In genomic region chr18:3481696-3482210, GRCh38 we compare ENCODE assay signal across 8 cellular contexts. TPM values are rescaled to one million over a fixed set of nuclear protein-coding genes. Genes with fewer than 3 reads are reported as not detected.
DNase-seq lines count a peak whose midpoint lies in the region; ATAC-seq, FAIRE-seq and TF ChIP-seq lines count a peak whose summit lies in the region.

No MANE protein-coding gene starts in this region.

- H3K18ac ChIP-seq in mesendoderm (ENCODE audit: low read length) = peak overlapping the region; percentile 41

- H3K27ac ChIP-seq in C4-2B = no peak overlapping the region
- H3K27ac ChIP-seq in GM12878 (ENCODE audit: control insufficient read depth, insufficient read depth) = no peak overlapping the region
- H3K27ac ChIP-seq in mesendoderm (ENCODE audit: low read depth, low read length) = no peak overlapping the region

- TF ChIP-seq EP300 in GM12878 (IDR thresholded peaks at IDR 0.05; ENCODE audit: borderline replicate concordance in 1 of 2, control insufficient read depth in 1 of 2, low read depth in 2 of 2, low read length in 2 of 2) = no peak

- no peak overlapping the region for H3K23ac ChIP-seq in mesendoderm (ENCODE audit: low read length)

- no peak overlapping the region for H3K56ac ChIP-seq in mesendoderm (ENCODE audit: low read length)

- H3K36me3 ChIP-seq in GM12878 (ENCODE audit: control insufficient read depth in 2 of 2, insufficient read depth in 2 of 2, low read length in 1 of 2) (no peaks in the 10 kb centered on the region), mesendoderm (ENCODE audit: control insufficient read depth, insufficient read depth, low read length) (no peaks in the 10 kb centered on the region)

- H3K9ac ChIP-seq in GM12878 (ENCODE audit: control insufficient read depth, insufficient read depth, low read length) (no peak overlapping the region), mesendoderm (ENCODE audit: low read length) (no peak overlapping the region)

- H4K20me1 ChIP-seq in GM12878 (ENCODE audit: control insufficient read depth, insufficient read depth) = no peaks in the 10 kb centered on the region

- WGBS in GM12878 (ENCODE audit: insufficient coverage, insufficient replicate concordance, low lambda C conversion rate, missing lambda C conversion rate) = under 1% methylated on average over 5 of the region's 5 CpGs
- no CpG with 5 or more reads among the region's 5 CpGs for WGBS in mesendoderm (ENCODE audit: extremely low coverage, insufficient coverage, low lambda C conversion rate)

- no peak overlapping the region for H2AFZ ChIP-seq in GM12878 (ENCODE audit: control insufficient read depth, low read depth, low read length)

- no peaks in the 10 kb centered on the region for H3K79me2 ChIP-seq in GM12878 (ENCODE audit: control insufficient read depth, insufficient read depth, low read length)
- no peaks in the 10 kb centered on the region for H3K79me2 ChIP-seq in mesendoderm (ENCODE audit: control insufficient read depth, insufficient read depth, low read length)

- in situ Hi-C loops in GM12878 (cut with MboI) = no loop called here

- H3K4me1 ChIP-seq in GM12878 (ENCODE audit: control insufficient read depth, insufficient read depth, low read length) (no peaks in the 10 kb centered on the region), mesendoderm (ENCODE audit: control insufficient read depth, low read depth, low read length) (no peaks in the 10 kb centered on the region)

- intact Hi-C loops in GM12878 (cut with micrococcal nuclease; ENCODE audit: unreplicated experiment) = no loop called here

- peak; percentile 89 for ATAC-seq in GM12878
- no peak for ATAC-seq in GM21526 (IDR thresholded peaks at IDR 0.05; ENCODE audit: low FRiP score, unreplicated experiment)
- no peak for ATAC-seq in HG03342 (IDR thresholded peaks at IDR 0.05; ENCODE audit: unreplicated experiment)

- H3K4ac ChIP-seq in mesendoderm (ENCODE audit: low read depth, low read length) = peak overlapping the region; percentile 39

- DNase-seq in GM12891 (ENCODE audit: insufficient read length, low spot score) (peak; percentile 28), NAMALWA (ENCODE audit: low spot score) (peak; percentile 62), GM12878 (ENCODE audit: low read depth, low spot score) (no peak), mesendoderm (peak; percentile 75), mucosa of gallbladder (ENCODE audit: low spot score) (no peak)

- no TSS peak for BruUV-seq in GM12878 (replicated peaks; lab: Mats Ljungman, UMichigan)

- peak; percentile 59 for TF ChIP-seq RAD21 in GM12878 (IDR thresholded peaks at IDR 0.05; ENCODE audit: insufficient read depth, low read depth, low read length)

- TF ChIP-seq CTCF in C4-2B (conservative IDR thresholded peaks at IDR 0.05) = peak; percentile 71
- peak; percentile 43 to 55 (median 46) for TF ChIP-seq CTCF in GM12878 (IDR thresholded peaks at IDR 0.05 in 2 of 3, conservative IDR thresholded peaks at IDR 0.05 in 1 of 3; ENCODE audit: control insufficient read depth in 2 of 3, extremely low read depth in 1 of 3, insufficient read depth in 1 of 3, low read depth in 3 of 3, low read length in 3 of 3)

- RAD21 ChIA-PET in GM12878 (lab: Charles Lee; ENCODE audit: unreplicated experiment) = interaction anchor here (1.0 to 1.2 kb wide), 2 partner anchors 27 to 44 kb away, joined by 3 to 4 read pairs; no protein-coding TSS in a partner anchor

- no peak overlapping the region for H3K4me3 ChIP-seq in GM12878
- no peak overlapping the region for H3K4me3 ChIP-seq in mesendoderm (ENCODE audit: low read length)

- H3K27me3 ChIP-seq in GM12878 (replicated peaks in 1 of 2; ENCODE audit: control insufficient read depth in 2 of 2, insufficient read depth in 2 of 2, low read length in 1 of 2) (peaks cover 0 to 2% of the 10 kb centered on the region in 2 experiments; a peak in 2 of 4 replicates), mesendoderm (ENCODE audit: insufficient read depth, low read length, poor library complexity) (no peaks in the 10 kb centered on the region)

- POLR2A ChIA-PET in GM12878 (lab: Charles Lee) = no interaction called here

- H2AK5ac ChIP-seq in mesendoderm (ENCODE audit: low read length) = no peak overlapping the region

- no peaks in the 10 kb centered on the region for H3K79me1 ChIP-seq in mesendoderm (ENCODE audit: low read length)

- no peak for TF ChIP-seq POLR2A in GM12891 (IDR thresholded peaks at IDR 0.05; ENCODE audit: low read depth, low read length)
- no peak for TF ChIP-seq POLR2A in GM12878 (IDR thresholded peaks at IDR 0.05; ENCODE audit: low read depth, low read length)

- SMC1A ChIA-PET in GM12878 (lab: Charles Lee; ENCODE audit: uncharacterized antibody, unreplicated experiment) = interaction anchor here (0.9 to 2.5 kb wide), 9 partner anchors 8 to 58 kb away, joined by 3 to 10 read pairs (median 3); no protein-coding TSS in a partner anchor

- H4K8ac ChIP-seq in mesendoderm (ENCODE audit: low read depth, low read length) = peak overlapping the region; percentile 82

- no peak overlapping the region for H2BK120ac ChIP-seq in mesendoderm (ENCODE audit: low read depth, low read length)

- H2BK5ac ChIP-seq in mesendoderm (ENCODE audit: low read length) = no peak overlapping the region

- no peak for FAIRE-seq in GM12891 (lab: Jason Lieb, UNC)
- no peak for FAIRE-seq in GM12878 (lab: Jason Lieb, UNC)

- CTCF ChIA-PET in GM12878 (lab: Yijun Ruan, JAX) = interaction anchor here (0.8 to 3.0 kb wide), 9 partner anchors 8 to 185 kb away, joined by 3 to 11 read pairs (median 5); no protein-coding TSS in a partner anchor

- no peaks in the 10 kb centered on the region for H3K9me3 ChIP-seq in GM12878 (replicated peaks; ENCODE audit: control insufficient read depth, insufficient read depth, low read length)

- peak overlapping the region; percentile 8 for H2BK15ac ChIP-seq in mesendoderm (replicated peaks; ENCODE audit: low read depth)

- no peak overlapping the region for H3K4me2 ChIP-seq in GM12878 (ENCODE audit: control insufficient read depth, insufficient read depth)
- no peak overlapping the region for H3K4me2 ChIP-seq in mesendoderm (ENCODE audit: low read length)

- H4K5ac ChIP-seq in mesendoderm (ENCODE audit: low read length) = no peak overlapping the region

TF ChIP-seq in GM12891, 5 proteins besides CTCF, POLR2A, EP300 and RAD21:
- TF ChIP-seq PAX5 (IDR thresholded peaks at IDR 0.05; ENCODE audit: insufficient read depth, low read length, severe bottlenecking) (no peak), TAF1 (IDR thresholded peaks at IDR 0.05; ENCODE audit: low read depth, low read length) (no peak), POLR2AphosphoS5 (IDR thresholded peaks at IDR 0.05; ENCODE audit: low read depth, low read length) (no peak), POU2F2 (IDR thresholded peaks at IDR 0.05; ENCODE audit: low read depth, low read length) (no peak), SPI1 (IDR thresholded peaks at IDR 0.05; ENCODE audit: low read depth, low read length) (no peak)

TF ChIP-seq in GM12878, 131 proteins besides CTCF, POLR2A, EP300 and RAD21 (continues in another document):
- TF ChIP-seq IRF3 (IDR thresholded peaks at IDR 0.05) = no peak
- TF ChIP-seq TCF12 (IDR thresholded peaks at IDR 0.05; ENCODE audit: low read depth, low read length) = peak; percentile 62; the same call in 1 of the 2 replicates
- no peak for TF ChIP-seq HSF1 (IDR thresholded peaks at IDR 0.05; ENCODE audit: low read depth, low read length)
- TF ChIP-seq KDM1A (IDR thresholded peaks at IDR 0.05; ENCODE audit: borderline replicate concordance) = no peak
- no peak for TF ChIP-seq TBL1XR1 (IDR thresholded peaks at IDR 0.05; ENCODE audit: low read depth, low read length)

RNA-seq across cellular contexts. Expression of gene TGIF1, which starts 31.8 kb away (rescaled TPM):
- polyA plus RNA-seq in GM12891 (2012; ENCODE audit: low read depth, missing spikeins) = 1.2 TPM
- total RNA-seq in GM12878 (2013; cell fraction: nucleolus; rRNA removed) = 35.4 and 35.6 TPM in 2 replicates
- total RNA-seq in GM12878 (2014; rRNA removed) = 8.3 and 9.0 TPM in 2 replicates
- total RNA-seq in GM12878 (2014; rRNA removed; fragmentation: Illumina TruSeq; extraction: Trizol) = 5.3 and 6.7 TPM in 2 replicates
- 6.2 and 6.4 TPM in 2 replicates for total RNA-seq in GM12878 (2021)
- 2.1 TPM for polyA plus RNA-seq in GM12878 (2011; ENCODE audit: low read depth)
- polyA plus RNA-seq in GM12878 (2011; rRNA removed) = 1.5 and 1.8 TPM in 2 replicates
- 1.6 and 2.5 TPM in 2 replicates for polyA plus RNA-seq in GM12878 (2011; cell fraction: cytosol; rRNA removed)
- 2.9 and 6.2 TPM in 2 replicates for polyA plus RNA-seq in GM12878 (2011; cell fraction: nucleus; rRNA removed)
- 3.6 and 6.1 TPM in 2 replicates for polyA plus RNA-seq in GM12878 (2012)
- 8.5 and 9.3 TPM in 2 replicates for polyA plus RNA-seq in GM12878 (2014; fragmentation: Illumina TruSeq; extraction: Trizol)
- 1 to 10 TPM; 2.1 TPM for polyA plus RNA-seq in GM12878 (2014; fragmentation: Nextera tagmentation; extraction: Ambion mirVana)
- polyA plus RNA-seq in GM12878 (2014; rRNA removed) = 6.6 and 7.8 TPM in 2 replicates
- polyA plus RNA-seq in GM12878 (2016; fragmentation: Nextera tagmentation; extraction: Ambion mirVana) = 1 to 10 TPM; 6.2 to 7.2 TPM
- polyA minus RNA-seq in GM12878 (2011; rRNA and poly(A)+ RNA removed) = 0.51 and 2.2 TPM in 2 replicates
- 1.2 and 1.7 TPM in 2 replicates for polyA minus RNA-seq in GM12878 (2011; cell fraction: cytosol; rRNA and poly(A)+ RNA removed)
- 0.85 and 2.9 TPM in 2 replicates for polyA minus RNA-seq in GM12878 (2011; cell fraction: nucleus; rRNA and poly(A)+ RNA removed)
- 147 TPM for polyA plus RNA-seq in mesendoderm (2013, experiment 1 of 2)
- polyA plus RNA-seq in mesendoderm (2013, experiment 2 of 2) = 153 TPM
- 82.0 TPM for total RNA-seq in mucosa of gallbladder

Comparison
In these comparisons a context has a peak if more than half of its experiments do, and no peak if none do; other contexts are left out.
1. DNase-seq: peak in GM12891 (single experiment), NAMALWA (single experiment) and mesendoderm (single experiment); none in GM12878 (single experiment) and mucosa of gallbladder (single experiment).